1 cellular context compared by ENCODE assay signal in genomic region chr11:17383466-17383865, GRCh38.
TF ChIP-seq lines count a peak whose summit lies in the region.

No MANE protein-coding gene starts in this region.

TF ChIP-seq in GM12878, 131 proteins besides CTCF, POLR2A, EP300 and RAD21:
- TF ChIP-seq BCL3 (IDR thresholded peaks at IDR 0.05; ENCODE audit: borderline replicate concordance, insufficient read depth, low read depth, low read length, poor library complexity, severe bottlenecking) (peak; percentile 46), CHD1 (IDR thresholded peaks at IDR 0.05; ENCODE audit: low read depth, low read length) (no peak)
TF ChIP-seq in GM12878: peak in this region for 1.
